Comparison of ENCODE assay signal across 7 cellular contexts in the genomic region with DNA sequence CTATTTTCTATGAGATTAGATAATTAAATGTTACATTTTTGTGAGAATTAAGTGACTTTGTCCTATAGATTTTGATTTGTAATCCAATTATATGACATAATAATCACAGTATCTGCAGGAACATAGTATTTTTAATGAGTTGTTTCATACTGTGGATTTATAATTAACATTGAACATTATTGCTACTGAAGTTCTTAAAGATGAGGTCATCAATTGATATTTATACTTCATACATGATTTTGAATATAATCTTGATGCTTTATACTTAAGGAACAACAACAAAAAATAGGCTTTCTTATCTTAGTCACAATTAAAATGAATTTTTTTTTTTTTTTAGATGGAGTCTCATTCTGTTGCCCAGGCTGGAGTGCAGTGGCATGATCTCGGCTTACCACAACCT.
"Had no signal": no experiment of that assay in that cellular context is flagged by ENCODE, and none has a peak within 500 bp of the region (broad histone marks: within the 10 kb centered on the region; RNA-seq: fewer than 3 reads in every experiment).

No MANE protein-coding gene starts in this region.

- DNase-seq: IMR-90, KBM-7, KG1 had no signal

- H3K27ac ChIP-seq: HL-60, KMS-11 had no signal

- ATAC-seq: K562 had no signal

- FAIRE-seq: HTR-8/SVneo, K562 had no signal

- H3K9ac ChIP-seq: KMS-11 had no signal

- H3K4me3 ChIP-seq: K562 had no signal

- H3K4me2 ChIP-seq: KMS-11 had no signal
